ENCODE assay signal across 22 cellular contexts in the genomic region with DNA sequence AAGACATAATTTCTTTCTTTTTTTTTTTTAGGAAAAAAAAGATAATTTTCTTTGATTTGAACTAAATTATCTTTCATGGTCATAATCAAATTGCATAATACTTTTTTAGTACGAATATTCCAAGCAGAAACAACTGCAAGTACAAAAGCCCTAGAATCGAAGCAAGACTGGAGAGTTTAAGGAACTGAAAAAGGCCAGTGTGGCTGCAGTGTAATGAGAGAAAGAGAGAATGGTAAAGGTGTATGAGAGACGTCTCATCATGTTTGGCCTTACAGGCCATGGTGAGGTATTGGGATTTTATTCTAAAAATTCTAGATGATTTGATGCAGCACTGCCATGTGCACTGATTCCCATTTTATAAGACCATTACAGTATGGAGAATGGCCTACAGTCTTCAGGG.
DNase-seq lines count a peak whose midpoint lies in the region; ATAC-seq, FAIRE-seq and TF ChIP-seq lines count a peak whose summit lies in the region.
"Had no signal": no experiment of that assay in that cellular context is flagged by ENCODE, and none has a peak within 500 bp of the region (broad histone marks: within the 10 kb centered on the region; RNA-seq: fewer than 3 reads in every experiment).

No MANE protein-coding gene starts in this region.

- no peaks in the 10 kb centered on the region for H3K9me3 ChIP-seq in testis
- H3K9me3 ChIP-seq: neutrophil had no signal

- no peak overlapping the region for H3K4me3 ChIP-seq in testis
- H3K4me3 ChIP-seq: BLaER1 treated with 17β-estradiol and CSF1 and Interleukin-3, amounts not matched to agents 10 nM and 100 nM; GM23248 had no signal

- no peaks in the 10 kb centered on the region for H3K4me1 ChIP-seq in testis
- H3K4me1 ChIP-seq: BLaER1 treated with 17β-estradiol and CSF1 and Interleukin-3, amounts not matched to agents 10 nM and 100 nM had no signal

- FAIRE-seq in GM18507 (lab: Jason Lieb, UNC) = peak; percentile 59

- no peak for TF ChIP-seq CTCF in testis (IDR thresholded peaks at IDR 0.05)

- 90 to 95% methylated on average over 3 of the region's 3 CpGs for WGBS in testis, 2 donors

- H3K27me3 ChIP-seq in testis = no peaks in the 10 kb centered on the region
- H3K27me3 ChIP-seq: BLaER1 treated with 17β-estradiol and CSF1 and Interleukin-3, amounts not matched to agents 10 nM and 100 nM; neutrophil had no signal

- in situ Hi-C loops in ACHN (cut with HindIII; ENCODE audit: low pct_ligation_motif_present, low pct_unique_long_range_greater_than_20kb, low sequenced_read_pairs) = no loop called here

- no peaks in the 10 kb centered on the region for H3K36me3 ChIP-seq in testis (ENCODE audit: low read depth, missing control alignments)
- H3K36me3 ChIP-seq: BLaER1 treated with 17β-estradiol and CSF1 and Interleukin-3, amounts not matched to agents 10 nM and 100 nM; neutrophil had no signal

- no peak overlapping the region for H3K27ac ChIP-seq in testis
- H3K27ac ChIP-seq: BLaER1 treated with 17β-estradiol and CSF1 and Interleukin-3, amounts not matched to agents 10 nM and 100 nM; GM23248; neutrophil; VCaP had no signal

- DNase-seq in GM18507 (ENCODE audit: extremely low spot score, insufficient read length, low read depth) = no peak
- DNase-seq in mucosa of gallbladder (ENCODE audit: low spot score) = no peak
- no peak for DNase-seq in sciatic nerve (ENCODE audit: low spot score)
- DNase-seq in ACHN = no peak
- DNase-seq in testis = no peak
- DNase-seq: activated CD8-positive, alpha-beta memory T cell treated with anti-CD3 and anti-CD28 coated beads, Interleukin-2, amount 50 U/mL, for 48 hours; activated gamma-delta T cell; cortex of kidney; GM23248; Karpas-422; NCI-H1105; NCI-H2107; NCI-H510A treated with DMSO at 0.1 percent for 48 hours; stimulated activated CD8-positive, alpha-beta memory T cell treated with anti-CD3 and anti-CD28 coated beads, Interleukin-4, amount 100 ng/mL, for 48 hours; T-helper 1 cell had no signal

- TF ChIP-seq POLR2A in testis (IDR thresholded peaks at IDR 0.05) = no peak

- intact Hi-C loops in sciatic nerve (cut with DNase I) (no loop called here), testis (cut with DNase I; ENCODE audit: low total_unique reads) (no loop called here)

- ATAC-seq in GM19463 (IDR thresholded peaks at IDR 0.05; ENCODE audit: unreplicated experiment) (peak; percentile 62), HG02870 (IDR thresholded peaks at IDR 0.05; ENCODE audit: unreplicated experiment) (peak; percentile 79), HG03521 (IDR thresholded peaks at IDR 0.05; ENCODE audit: unreplicated experiment) (peak; percentile 71), sciatic nerve (no peak)
- ATAC-seq: Right ventricle myocardium inferior had no signal
